ENCODE assay signal across 11 cellular contexts in the genomic region with DNA sequence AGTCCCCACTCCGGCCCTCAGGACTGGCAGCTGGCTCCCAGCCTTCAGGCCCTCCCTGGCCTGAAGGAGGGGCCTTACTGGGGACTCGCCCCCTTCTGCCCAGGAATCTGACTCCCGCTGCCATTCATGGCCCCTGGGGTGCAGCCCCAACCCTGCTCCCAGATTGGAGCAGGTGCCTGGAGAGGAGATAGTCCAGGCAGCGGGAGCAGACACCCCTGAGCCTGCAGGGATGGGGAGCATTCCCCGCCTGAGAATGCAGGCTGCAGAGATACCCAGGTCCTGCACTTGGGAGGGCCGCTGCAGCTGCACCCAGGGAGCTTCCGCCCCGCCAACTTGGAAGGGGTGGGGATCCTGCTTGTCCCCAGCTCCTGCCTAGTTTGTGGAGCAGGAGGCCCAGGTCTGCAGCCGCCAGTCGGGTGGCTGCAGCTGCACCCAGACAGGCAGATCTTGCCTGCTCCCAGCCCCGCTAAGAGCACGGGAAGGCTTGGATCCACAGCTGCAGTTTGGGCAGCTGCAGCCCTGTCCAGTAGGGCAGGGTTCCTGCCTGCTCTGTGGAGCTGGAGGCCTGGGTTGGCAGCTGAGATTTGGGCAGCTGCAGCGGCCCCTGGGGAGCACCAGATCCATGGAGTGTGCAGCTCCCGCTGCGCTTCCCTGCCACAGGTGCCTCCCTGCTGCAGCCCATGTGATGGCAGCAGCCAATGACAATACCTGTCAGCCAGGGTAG. TPM values are rescaled to one million over a fixed set of nuclear protein-coding genes. Genes with fewer than 3 reads are reported as not detected.
A peak's percentile ranks its signal among the peaks of the same experiment; 100 is the strongest.
DNase-seq lines count a peak whose midpoint lies in the region; ATAC-seq, FAIRE-seq and TF ChIP-seq lines count a peak whose summit lies in the region.
"Had no signal": no experiment of that assay in that cellular context is flagged by ENCODE, and none has a peak within 500 bp of the region (broad histone marks: within the 10 kb centered on the region; RNA-seq: fewer than 3 reads in every experiment).

No MANE protein-coding gene starts in this region.

- in situ Hi-C loops in mammary epithelial cell (cut with MboI; ENCODE audit: low sequenced_read_pairs in 2 of 2), result no loop called here

- FAIRE-seq in bronchial epithelial cell (lab: Jason Lieb, UNC), result no peak

- no peaks in the 10 kb centered on the region for H3K79me2 ChIP-seq in mammary epithelial cell (ENCODE audit: insufficient read depth, low read length)

- H3K4me1 Mint-ChIP-seq in stimulated activated naive CD8-positive, alpha-beta T cell treated with anti-CD3 and anti-CD28 coated beads, Interleukin-15, Interleukin-2, amounts not matched to agents 100 ng/mL and 50 ng/mL, for 24 hours (ENCODE audit: low read depth), result peaks cover 45% of the 10 kb centered on the region

- no peaks in the 10 kb centered on the region for H4K20me1 ChIP-seq in mammary epithelial cell (ENCODE audit: insufficient read depth, low read length)

- H3K4me1 ChIP-seq in mammary epithelial cell (ENCODE audit: insufficient read depth, low read length) (no peaks in the 10 kb centered on the region), breast epithelium (no peaks in the 10 kb centered on the region)
- H3K4me1 ChIP-seq: upper lobe of left lung had no signal

- peak overlapping the region; percentile 18 for H3K4me2 ChIP-seq in mammary epithelial cell (ENCODE audit: insufficient read depth, low read depth, low read length)

- H3K27ac Mint-ChIP-seq in stimulated activated naive CD8-positive, alpha-beta T cell treated with anti-CD3 and anti-CD28 coated beads, Interleukin-15, Interleukin-2, amounts not matched to agents 100 ng/mL and 50 ng/mL, for 24 hours, result no peak overlapping the region

- H3K27me3 ChIP-seq in mammary epithelial cell (ENCODE audit: insufficient read depth, low read length) (no peaks in the 10 kb centered on the region), breast epithelium (no peaks in the 10 kb centered on the region), bronchial epithelial cell (ENCODE audit: control insufficient read depth, insufficient read depth, low read length) (peaks cover 2% of the 10 kb centered on the region)
- H3K27me3 ChIP-seq: brain microvascular endothelial cell, upper lobe of left lung had no signal

- no peak overlapping the region for H3K27ac ChIP-seq in mammary epithelial cell (ENCODE audit: insufficient read depth, low read depth, low read length)
- no peak overlapping the region for H3K27ac ChIP-seq in breast epithelium
- H3K27ac ChIP-seq: brain microvascular endothelial cell, upper lobe of left lung had no signal

- peak overlapping the region; percentile 68 for H3K4me3 Mint-ChIP-seq in stimulated activated naive CD8-positive, alpha-beta T cell treated with anti-CD3 and anti-CD28 coated beads, Interleukin-15, Interleukin-2, amounts not matched to agents 100 ng/mL and 50 ng/mL, for 24 hours

- no peak overlapping the region for H3K4me3 ChIP-seq in mammary epithelial cell (replicated peaks in 1 of 3; ENCODE audit: insufficient read depth in 1 of 3, low read depth in 2 of 3, low read length in 3 of 3)
- no peak overlapping the region for H3K4me3 ChIP-seq in breast epithelium
- H3K4me3 ChIP-seq in bronchial epithelial cell (ENCODE audit: low read depth, low read length), result no peak overlapping the region
- H3K4me3 ChIP-seq: upper lobe of left lung had no signal

- no peaks in the 10 kb centered on the region for H3K27me3 Mint-ChIP-seq in stimulated activated naive CD8-positive, alpha-beta T cell treated with anti-CD3 and anti-CD28 coated beads, Interleukin-15, Interleukin-2, amounts not matched to agents 100 ng/mL and 50 ng/mL, for 24 hours

- CTCF ChIA-PET in mammary epithelial cell (lab: Charles Lee; ENCODE audit: low non-redundant PET), result no interaction called here

- dilution Hi-C loops in mammary epithelial cell (cut with HindIII; ENCODE audit: low sequenced_read_pairs), result no loop called here

- peak overlapping the region; percentile 31 for H2AFZ ChIP-seq in mammary epithelial cell (ENCODE audit: low read depth, low read length)

- WGBS in mammary epithelial cell (ENCODE audit: low coverage, missing lambda C conversion rate), result 34% methylated on average over 5 of the region's 15 CpGs

- DNase-seq in mammary epithelial cell, result no peak
- DNase-seq in breast epithelium (ENCODE audit: low spot score in 2 of 2), result no peak
- peak; percentile 70 for DNase-seq in NCI-H2107 treated with DMSO at 0.1 percent for 48 hours (lab: John Stamatoyannopoulos, UW; ENCODE audit: unreplicated experiment)
- DNase-seq in bronchial epithelial cell (ENCODE audit: low read depth), result peak; percentile 10
- DNase-seq: brain microvascular endothelial cell, NCI-H1930 had no signal

- no peaks in the 10 kb centered on the region for H3K36me3 ChIP-seq in mammary epithelial cell (ENCODE audit: insufficient read depth, low read length)
- no peaks in the 10 kb centered on the region for H3K36me3 ChIP-seq in breast epithelium
- H3K36me3 ChIP-seq in bronchial epithelial cell (ENCODE audit: control insufficient read depth, insufficient read depth, low read length), result no peaks in the 10 kb centered on the region
- H3K36me3 ChIP-seq: brain microvascular endothelial cell, upper lobe of left lung had no signal

- ATAC-seq in HG02610 (IDR thresholded peaks at IDR 0.05; ENCODE audit: unreplicated experiment), result no peak
- ATAC-seq in GM18505 (IDR thresholded peaks at IDR 0.05; ENCODE audit: unreplicated experiment), result no peak
- no peak for ATAC-seq in HG03342 (IDR thresholded peaks at IDR 0.05; ENCODE audit: unreplicated experiment)

- no peak for TF ChIP-seq CTCF in mammary epithelial cell (conservative IDR thresholded peaks at IDR 0.05 in 1 of 2, IDR thresholded peaks at IDR 0.05 in 1 of 2; ENCODE audit: extremely low read depth in 1 of 2, insufficient read depth in 1 of 2, low read depth in 1 of 2, low read length in 2 of 2)
- TF ChIP-seq CTCF in breast epithelium (IDR thresholded peaks at IDR 0.05), result no peak
- no peak for TF ChIP-seq CTCF in bronchial epithelial cell (IDR thresholded peaks at IDR 0.05; ENCODE audit: insufficient read depth, low read length, severe bottlenecking)

- H3K9me3 ChIP-seq in mammary epithelial cell (replicated peaks; ENCODE audit: insufficient read depth, low read length), result no peaks in the 10 kb centered on the region
- H3K9me3 ChIP-seq in breast epithelium, result no peaks in the 10 kb centered on the region
- H3K9me3 ChIP-seq: upper lobe of left lung had no signal

- intact Hi-C loops in mammary epithelial cell (cut with micrococcal nuclease), result no loop called here
- intact Hi-C loops in breast epithelium (cut with DNase I; ENCODE audit: low total_unique reads), result no loop called here

- H3K9ac ChIP-seq in mammary epithelial cell (ENCODE audit: insufficient read depth, low read length), result no peak overlapping the region

- no TSS peak for BruUV-seq in mammary epithelial cell (replicated peaks; lab: Mats Ljungman, UMichigan)

- no peaks in the 10 kb centered on the region for H3K9me3 Mint-ChIP-seq in stimulated activated naive CD8-positive, alpha-beta T cell treated with anti-CD3 and anti-CD28 coated beads, Interleukin-15, Interleukin-2, amounts not matched to agents 100 ng/mL and 50 ng/mL, for 24 hours

- H3K36me3 Mint-ChIP-seq in stimulated activated naive CD8-positive, alpha-beta T cell treated with anti-CD3 and anti-CD28 coated beads, Interleukin-15, Interleukin-2, amounts not matched to agents 100 ng/mL and 50 ng/mL, for 24 hours (ENCODE audit: low read depth), result peaks cover 24% of the 10 kb centered on the region

- TF ChIP-seq POLR2A in breast epithelium (IDR thresholded peaks at IDR 0.05) (no peak), GM18505 (IDR thresholded peaks at IDR 0.05; ENCODE audit: borderline replicate concordance, extremely low read depth, insufficient read depth, insufficient read length) (no peak)

RNA-seq across cellular contexts. Expression of a gene that starts 5.2 kb away (rescaled TPM):
- total RNA-seq in mammary epithelial cell (not detected), breast epithelium (not detected), bronchial epithelial cell (not detected in 2 replicates)
- polyA plus RNA-seq in mammary epithelial cell, result not detected
- not detected for polyA minus RNA-seq in mammary epithelial cell
- total RNA-seq: upper lobe of left lung had no signal

RNA-seq across cellular contexts. Expression of a gene that starts 54.7 kb away (rescaled TPM):
- total RNA-seq in mammary epithelial cell, result 10 to 100 TPM in 1 of 2 donors, 1 to 10 TPM in 1; 1.8 to 33.5 TPM
- 12.7 TPM for polyA plus RNA-seq in mammary epithelial cell
- polyA minus RNA-seq in mammary epithelial cell, result 50.8 TPM
- under 1 TPM in 2 of 3 donors, not detected in 1; 0.32 to 0.44 TPM for total RNA-seq in breast epithelium
- under 0.01 and 1.0 TPM in 2 replicates for total RNA-seq in bronchial epithelial cell

Comparison
In these comparisons a context has a peak if more than half of its experiments do, and no peak if none do; other contexts are left out.
1. DNase-seq: peak in NCI-H2107 treated with DMSO at 0.1 percent for 48 hours (single experiment) and bronchial epithelial cell (single experiment); none in mammary epithelial cell (single experiment) and breast epithelium (0 of 2).